ENCODE assay signal across 1 cellular context in genomic region chr11:134050541-134051383, GRCh38.
TF ChIP-seq lines count a peak whose summit lies in the region.

No MANE protein-coding gene starts in this region.

TF ChIP-seq in GM23338, 12 proteins besides CTCF, POLR2A, EP300 and RAD21 (continued from another document):
- TF ChIP-seq REST (IDR thresholded peaks at IDR 0.05; ENCODE audit: unreplicated experiment) (no peak), ZNF114 (CRISPR knock-in tag; IDR thresholded peaks at IDR 0.05) (no peak), POLR2AphosphoS5 (IDR thresholded peaks at IDR 0.05; ENCODE audit: low read depth) (no peak)
